In genomic region chrX:118824173-118824782, GRCh38 we compare ENCODE assay signal across 11 cellular contexts. TPM values are rescaled to one million over a fixed set of nuclear protein-coding genes. Genes with fewer than 3 reads are reported as not detected.
DNase-seq lines count a peak whose midpoint lies in the region; ATAC-seq, FAIRE-seq and TF ChIP-seq lines count a peak whose summit lies in the region.
"Had no signal": no experiment of that assay in that cellular context is flagged by ENCODE, and none has a peak within 500 bp of the region (broad histone marks: within the 10 kb centered on the region; RNA-seq: fewer than 3 reads in every experiment).

No MANE protein-coding gene starts in this region.

- TF ChIP-seq CTCF in cardiac muscle cell (IDR thresholded peaks at IDR 0.05; ENCODE audit: low read depth, low read length), result no peak

- H3K9me3 Mint-ChIP-seq in activated naive CD8-positive, alpha-beta T cell (ENCODE audit: low read depth), result no peaks in the 10 kb centered on the region
- no peaks in the 10 kb centered on the region for H3K9me3 Mint-ChIP-seq in memory B cell

- peaks cover 30% of the 10 kb centered on the region for H3K4me1 Mint-ChIP-seq in activated naive CD8-positive, alpha-beta T cell (ENCODE audit: low read depth)
- H3K4me1 Mint-ChIP-seq in memory B cell, result peaks cover 12% of the 10 kb centered on the region

- H3K27me3 ChIP-seq in cardiac muscle cell, result peaks cover 52% of the 10 kb centered on the region

- H3K4me3 ChIP-seq in cardiac muscle cell (peak overlapping the region; percentile 21), urinary bladder (ENCODE audit: low read depth, low read length) (peak overlapping the region; percentile 25)

- peaks cover 6% of the 10 kb centered on the region for H3K27me3 Mint-ChIP-seq in activated naive CD8-positive, alpha-beta T cell
- H3K27me3 Mint-ChIP-seq in memory B cell, result peaks cover 21% of the 10 kb centered on the region

- no peak for FAIRE-seq in GM12891 (lab: Jason Lieb, UNC)

- no peak overlapping the region for H3K27ac Mint-ChIP-seq in activated naive CD8-positive, alpha-beta T cell
- H3K27ac Mint-ChIP-seq in memory B cell, result no peak overlapping the region

- intact Hi-C loops in left cardiac atrium (cut with DNase I), result no loop called here

- TF ChIP-seq POLR2A in GM12891 (IDR thresholded peaks at IDR 0.05; ENCODE audit: low read depth, low read length), result no peak

- no peak for ATAC-seq in left cardiac atrium
- ATAC-seq in memory B cell (ENCODE audit: low read depth), result peak; percentile 9

- peak overlapping the region; percentile 84 for H3K4me3 Mint-ChIP-seq in activated naive CD8-positive, alpha-beta T cell
- H3K4me3 Mint-ChIP-seq in memory B cell, result peak overlapping the region; percentile 88

- H3K36me3 Mint-ChIP-seq in activated naive CD8-positive, alpha-beta T cell, result peaks cover 3% of the 10 kb centered on the region
- no peaks in the 10 kb centered on the region for H3K36me3 Mint-ChIP-seq in memory B cell

- H3K27ac ChIP-seq in cardiac muscle cell (no peak overlapping the region), urinary bladder (ENCODE audit: low read depth) (no peak overlapping the region)

- DNase-seq in cardiac muscle cell (ENCODE audit: low read depth in 1 of 2, low spot score in 1 of 2) (peak in 1 of 2 donors; percentile 40), left cardiac atrium (no peak), memory B cell (ENCODE audit: low spot score in 2 of 2) (no peak), GOT3 (lab: John Stamatoyannopoulos, UW) (no peak), inferior parietal cortex (ENCODE audit: extremely low spot score) (no peak), GM12891 (ENCODE audit: insufficient read length, low spot score) (no peak)

- WGBS in urinary bladder, result 14% methylated on average over 24 of the region's 24 CpGs

- no peaks in the 10 kb centered on the region for H3K9me3 ChIP-seq in cardiac muscle cell (ENCODE audit: low read depth)

- H3K36me3 ChIP-seq in cardiac muscle cell, result no peaks in the 10 kb centered on the region
- H3K36me3 ChIP-seq in urinary bladder (ENCODE audit: insufficient read depth), result no peaks in the 10 kb centered on the region

- H3K4me1 ChIP-seq in cardiac muscle cell (ENCODE audit: low read depth), result no peaks in the 10 kb centered on the region
- H3K4me1 ChIP-seq in urinary bladder (ENCODE audit: insufficient read depth), result no peaks in the 10 kb centered on the region

TF ChIP-seq in GM12891, 5 proteins besides CTCF, POLR2A, EP300 and RAD21:
- no peak for TF ChIP-seq POU2F2 (IDR thresholded peaks at IDR 0.05; ENCODE audit: low read depth, low read length)
- TF ChIP-seq TAF1 (IDR thresholded peaks at IDR 0.05; ENCODE audit: low read depth, low read length), result no peak
- no peak for TF ChIP-seq SPI1 (IDR thresholded peaks at IDR 0.05; ENCODE audit: low read depth, low read length)
- no peak for TF ChIP-seq POLR2AphosphoS5 (IDR thresholded peaks at IDR 0.05; ENCODE audit: low read depth, low read length)
- no peak for TF ChIP-seq PAX5 (IDR thresholded peaks at IDR 0.05; ENCODE audit: insufficient read depth, low read length, severe bottlenecking)

RNA-seq across cellular contexts. Expression of gene ZCCHC12, which starts 0.7 kb away (rescaled TPM):
- total RNA-seq in cardiac muscle cell (2.5 and 5.0 TPM in 2 replicates), left cardiac atrium (not detected), urinary bladder (1.9 TPM)
- polyA plus RNA-seq in cardiac muscle cell (1.1 and 1.3 TPM in 2 replicates), urinary bladder (0.44 TPM)
- polyA plus RNA-seq in GM12891 (2012; ENCODE audit: low read depth, missing spikeins), result not detected
- total RNA-seq: activated CD8-positive, alpha-beta memory T cell treated with anti-CD3 and anti-CD28 coated beads for 36 hours; Daoy; esophagus mucosa had no signal
